ENCODE assay signal across 9 cellular contexts in the genomic region with DNA sequence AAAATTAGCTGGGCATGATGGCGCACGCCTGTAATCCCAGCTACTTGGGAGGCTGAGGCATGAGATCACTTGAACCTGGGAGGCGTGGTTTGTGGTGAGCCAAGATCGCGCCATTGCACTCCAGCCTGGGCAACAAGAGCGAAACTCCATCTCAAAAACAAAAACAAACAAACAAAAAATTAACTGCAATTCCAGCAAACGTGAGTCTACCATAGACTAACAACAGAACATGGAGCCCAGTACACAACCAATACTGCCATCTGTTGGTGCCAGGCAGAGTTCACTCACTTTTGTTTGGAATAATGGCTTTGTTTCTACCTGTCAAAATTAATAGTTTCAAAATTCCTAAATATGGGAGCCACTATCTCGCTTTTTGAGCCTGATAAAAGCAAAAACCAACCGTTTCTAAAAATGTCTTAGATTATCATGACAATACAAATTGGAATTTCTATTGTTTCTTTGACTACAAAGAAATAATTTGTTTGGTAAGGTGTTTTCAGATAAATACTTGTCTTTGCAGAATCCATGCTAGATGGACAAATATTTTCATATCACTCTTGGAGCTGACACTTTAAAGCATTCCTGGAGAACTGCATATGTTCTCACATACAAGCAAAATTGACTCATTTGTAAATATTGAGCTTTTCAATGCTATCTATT. TPM values are rescaled to one million over a fixed set of nuclear protein-coding genes. Genes with fewer than 3 reads are reported as not detected.
DNase-seq lines count a peak whose midpoint lies in the region; ATAC-seq and TF ChIP-seq lines count a peak whose summit lies in the region.
"Had no signal": no experiment of that assay in that cellular context is flagged by ENCODE, and none has a peak within 500 bp of the region (broad histone marks: within the 10 kb centered on the region; RNA-seq: fewer than 3 reads in every experiment).

No MANE protein-coding gene starts in this region.

- ATAC-seq in GM19467 (IDR thresholded peaks at IDR 0.05; ENCODE audit: unreplicated experiment) = no peak
- ATAC-seq: T-cell had no signal

- CTCF ChIA-PET in RWPE1 (lab: Yijun Ruan, JAX) = interaction anchor here (0.6 to 1.7 kb wide), 7 partner anchors 11 to 230 kb away, joined by 3 to 7 read pairs (median 3); no protein-coding TSS in a partner anchor

- H3K4me3 ChIP-seq in HFF-Myc (replicated peaks; ENCODE audit: low read depth, low read length) (no peak overlapping the region), epithelial cell of proximal tubule (ENCODE audit: low read depth, low read length) (no peak overlapping the region), prostate gland (no peak overlapping the region)

- no peaks in the 10 kb centered on the region for H3K27me3 ChIP-seq in prostate gland (replicated peaks; ENCODE audit: insufficient read depth)

- WGBS in prostate gland = 68% methylated on average over 9 of the region's 9 CpGs

- H3K27ac ChIP-seq in RWPE1 = no peak overlapping the region
- no peak overlapping the region for H3K27ac ChIP-seq in prostate gland

- POLR2A ChIA-PET in RWPE1 (lab: Yijun Ruan, JAX; ENCODE audit: low non-redundant PET) = no interaction called here

- no peaks in the 10 kb centered on the region for H3K4me1 ChIP-seq in prostate gland (replicated peaks)

- no peaks in the 10 kb centered on the region for H3K9me3 ChIP-seq in prostate gland

- intact Hi-C loops in prostate gland (cut with DNase I) = loop anchor here (1.0 to 10.0 kb wide), 3 partner anchors 73 to 190 kb away; no protein-coding TSS in a partner anchor

- no peak for TF ChIP-seq POLR2A in prostate gland (IDR thresholded peaks at IDR 0.05)

- DNase-seq in DMS53 (lab: John Stamatoyannopoulos, UW) = peak; percentile 68
- DNase-seq in HFF-Myc (ENCODE audit: extremely low read depth, low read depth) = no peak
- DNase-seq in RWPE1 (ENCODE audit: low spot score) = peak; percentile 39
- no peak for DNase-seq in epithelial cell of proximal tubule (ENCODE audit: low read depth)
- DNase-seq in prostate gland (ENCODE audit: low spot score) = no peak
- DNase-seq in NCI-H446 treated with DMSO at 0.1 percent for 48 hours (lab: John Stamatoyannopoulos, UW) = no peak
- no peak for DNase-seq in islet precursor cell

- TF ChIP-seq CTCF in HFF-Myc (IDR thresholded peaks at IDR 0.05; ENCODE audit: low read depth, low read length, missing control alignments) (peak; percentile 58), RWPE1 (conservative IDR thresholded peaks at IDR 0.05; ENCODE audit: low read depth) (peak; percentile 40; the same call in 1 of the 2 replicates), epithelial cell of proximal tubule (conservative IDR thresholded peaks at IDR 0.05; ENCODE audit: low read depth, low read length) (peak; percentile 81), prostate gland (IDR thresholded peaks at IDR 0.05) (peak in 3 of 4 experiments; percentile 38 to 53 (median 49))

- H3K36me3 ChIP-seq in prostate gland = no peaks in the 10 kb centered on the region

RNA-seq across cellular contexts. Expression of gene GPR176, which starts 45.0 kb away (rescaled TPM):
- total RNA-seq in epithelial cell of proximal tubule (32.1 and 35.4 TPM in 2 replicates), prostate gland (10 to 100 TPM; 26.2 to 28.3 TPM)

RNA-seq across cellular contexts. Expression of gene EIF2AK4, which starts 58.9 kb away (rescaled TPM):
- total RNA-seq in epithelial cell of proximal tubule = 79.6 and 100 TPM in 2 replicates
- 10 to 100 TPM; 42.3 to 57.7 TPM for total RNA-seq in prostate gland

Comparison
In these comparisons a context has a peak if more than half of its experiments do, and no peak if none do; other contexts are left out.
1. DNase-seq: peak in DMS53 (single experiment) and RWPE1 (single experiment); none in HFF-Myc (single experiment), epithelial cell of proximal tubule (single experiment), prostate gland (single experiment), NCI-H446 treated with DMSO at 0.1 percent for 48 hours (single experiment) and islet precursor cell (single experiment).
2. Peak in every context shown above with its lines, with median percentiles within 50 percentile points of each other: CTCF ChIP-seq.